20 cellular contexts compared by ENCODE assay signal in the genomic region with DNA sequence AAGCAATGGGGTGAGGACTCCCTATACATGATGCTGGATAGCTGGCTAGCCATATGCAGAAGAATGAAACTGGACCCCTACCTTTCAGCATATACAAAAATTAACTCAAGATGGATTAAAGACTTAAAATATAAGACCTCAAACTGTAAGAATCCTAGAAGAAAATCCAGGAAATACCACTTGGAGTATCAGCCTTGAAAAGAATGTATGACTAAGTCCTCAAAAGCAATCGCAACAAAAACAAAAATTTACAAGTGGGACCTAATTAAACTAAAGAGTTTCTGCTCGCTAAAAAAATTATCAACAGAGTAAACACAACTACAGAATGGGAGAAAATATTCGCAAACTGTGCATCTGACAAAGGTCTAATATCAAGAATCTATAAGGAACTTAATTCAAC.
DNase-seq lines count a peak whose midpoint lies in the region; ATAC-seq, FAIRE-seq and TF ChIP-seq lines count a peak whose summit lies in the region.
"Had no signal": no experiment of that assay in that cellular context is flagged by ENCODE, and none has a peak within 500 bp of the region (broad histone marks: within the 10 kb centered on the region; RNA-seq: fewer than 3 reads in every experiment).

No MANE protein-coding gene starts in this region.

- no peak overlapping the region for H2AFZ ChIP-seq in IMR-90 (replicated peaks; ENCODE audit: low read length, poor library complexity)

- no peak overlapping the region for H3K4me2 ChIP-seq in IMR-90 (ENCODE audit: low read depth, low read length)
- H3K4me2 ChIP-seq: A549 had no signal

- FAIRE-seq in kidney (lab: Jason Lieb, UNC) = peak; percentile 27
- FAIRE-seq: A549, GM12878 had no signal

- H2BK120ac ChIP-seq in IMR-90 (ENCODE audit: low read depth, low read length) = no peak overlapping the region

- TF ChIP-seq RAD21 in IMR-90 (IDR thresholded peaks at IDR 0.05; ENCODE audit: low read length) = no peak

- no peaks in the 10 kb centered on the region for H4K20me1 ChIP-seq in IMR-90 (ENCODE audit: insufficient read depth, low read length)

- peak overlapping the region; percentile 55; the same call in 1 of the 2 replicates for H2BK20ac ChIP-seq in IMR-90 (ENCODE audit: low read depth, low read length)

- H3K79me1 ChIP-seq in IMR-90 (ENCODE audit: low read depth in 1 of 2, low read length in 2 of 2) = no peaks in the 10 kb centered on the region

- H3K9me3 ChIP-seq in IMR-90 (ENCODE audit: control insufficient read depth, insufficient read depth, low read length) = peaks cover 4% of the 10 kb centered on the region; the same call in 1 of the 2 replicates
- H3K9me3 ChIP-seq in kidney (ENCODE audit: control insufficient read depth in 1 of 2, low read length in 2 of 2) = no peaks in the 10 kb centered on the region
- no peaks in the 10 kb centered on the region for H3K9me3 ChIP-seq in gastroesophageal sphincter
- no peaks in the 10 kb centered on the region for H3K9me3 ChIP-seq in MG63
- H3K9me3 ChIP-seq: A549, SJCRH30 had no signal

- H3K4me1 ChIP-seq in IMR-90 (ENCODE audit: control insufficient read depth, insufficient read depth, low read length) = no peaks in the 10 kb centered on the region
- H3K4me1 ChIP-seq in kidney (ENCODE audit: control insufficient read depth in 1 of 2, insufficient read depth in 1 of 2, low read depth in 1 of 2, low read length in 2 of 2) = no peaks in the 10 kb centered on the region
- H3K4me1 ChIP-seq in gastroesophageal sphincter = no peaks in the 10 kb centered on the region
- H3K4me1 ChIP-seq: A549, SJCRH30 had no signal

- H3K14ac ChIP-seq in IMR-90 (replicated peaks; ENCODE audit: low read depth, low read length) = no peak overlapping the region

- H3K27me3 ChIP-seq in BJ (ENCODE audit: control insufficient read depth, insufficient read depth, low read length) (no peaks in the 10 kb centered on the region), IMR-90 (ENCODE audit: control insufficient read depth, insufficient read depth, low read length) (no peaks in the 10 kb centered on the region), gastroesophageal sphincter (no peaks in the 10 kb centered on the region), MG63 (no peaks in the 10 kb centered on the region)
- H3K27me3 ChIP-seq: SJCRH30 had no signal

- H4K5ac ChIP-seq in IMR-90 (ENCODE audit: low read depth, low read length) = no peak overlapping the region

- no peak overlapping the region for H3K23ac ChIP-seq in IMR-90 (ENCODE audit: low read depth, low read length)

- H2BK15ac ChIP-seq in IMR-90 (ENCODE audit: low read depth, low read length) = no peak overlapping the region

- H3K36me3 ChIP-seq in BJ (ENCODE audit: control insufficient read depth, insufficient read depth, low read length) (peaks cover 5% of the 10 kb centered on the region), IMR-90 (ENCODE audit: control insufficient read depth, insufficient read depth, low read length) (peaks cover 32% of the 10 kb centered on the region), kidney (ENCODE audit: control insufficient read depth in 1 of 2, insufficient read depth in 2 of 2, low read length in 2 of 2) (peaks cover 17 to 54% of the 10 kb centered on the region in 2 donors), gastroesophageal sphincter (peaks cover 8 to 100% of the 10 kb centered on the region in 2 donors), MG63 (peaks cover 55% of the 10 kb centered on the region)

- TF ChIP-seq CTCF in BJ (IDR thresholded peaks at IDR 0.05; ENCODE audit: insufficient read depth, low read depth, low read length) (no peak), IMR-90 (conservative IDR thresholded peaks at IDR 0.05; ENCODE audit: low read depth, low read length) (no peak), choroid plexus epithelial cell (conservative IDR thresholded peaks at IDR 0.05; ENCODE audit: low read depth, low read length) (no peak), kidney (IDR thresholded peaks at IDR 0.05; ENCODE audit: borderline replicate concordance, extremely low read depth, insufficient read depth) (no peak), gastroesophageal sphincter (IDR thresholded peaks at IDR 0.05) (no peak)

- H3K18ac ChIP-seq in IMR-90 (ENCODE audit: low read depth, low read length) = no peak overlapping the region; the same call in 1 of the 2 replicates

- CTCF ChIA-PET in BJ (lab: Yijun Ruan, JAX) (no interaction called here), IMR-90 (lab: Yijun Ruan, JAX) (no interaction called here)

- H2BK5ac ChIP-seq in IMR-90 (ENCODE audit: low read depth, low read length, poor library complexity, severe bottlenecking) = peak overlapping the region; percentile 56

- no peak overlapping the region for H3K27ac ChIP-seq in IMR-90 (ENCODE audit: insufficient read depth, low read length)
- H3K27ac ChIP-seq in kidney (ENCODE audit: low read depth in 2 of 2, low read length in 2 of 2) = no peak overlapping the region
- no peak overlapping the region for H3K27ac ChIP-seq in gastroesophageal sphincter
- H3K27ac ChIP-seq: A549, C4-2B, SJCRH30 had no signal

- no peak overlapping the region for H4K91ac ChIP-seq in IMR-90 (ENCODE audit: insufficient read depth, low read depth, low read length)

- 0 out of 2 replicates have a peak, but pooled peaks cover 4% of the 10 kb centered on the region for H3K9me1 ChIP-seq in IMR-90 (ENCODE audit: insufficient read depth, low read length)

- no peak overlapping the region; the same call in 1 of the 2 replicates for H3K4ac ChIP-seq in IMR-90 (ENCODE audit: low read depth, low read length)

- in situ Hi-C loops in IMR-90 (cut with MboI; ENCODE audit: low sequenced_read_pairs) = no loop called here

- TF ChIP-seq EP300 in gastroesophageal sphincter (IDR thresholded peaks at IDR 0.05) = no peak

- no peak overlapping the region for H3K9ac ChIP-seq in IMR-90 (ENCODE audit: low read depth, low read length)
- H3K9ac ChIP-seq in kidney (ENCODE audit: low read length in 2 of 2) = no peak overlapping the region

- no peak overlapping the region for H2AK9ac ChIP-seq in IMR-90 (replicated peaks; ENCODE audit: low read depth, low read length, poor library complexity)

- peak; percentile 4 for DNase-seq in BJ (ENCODE audit: low read depth)
- peak; percentile 29 for DNase-seq in IMR-90
- peak; percentile 39 for DNase-seq in choroid plexus epithelial cell (ENCODE audit: low read depth)
- DNase-seq in kidney = no peak
- DNase-seq in MG63 = no peak
- DNase-seq: DMS 273 treated with DMSO at 0.1 percent for 48 hours, DND-41, GF-D8, GOT3, Kasumi-1, NCI-H1105, NCI-H1694, SJCRH30 had no signal

- no peak overlapping the region; the same call in 1 of the 2 replicates for H2AK5ac ChIP-seq in IMR-90 (ENCODE audit: low read depth, low read length)

- ATAC-seq in IMR-90 (ENCODE audit: low read depth) (no peak), HG03139 (IDR thresholded peaks at IDR 0.05; ENCODE audit: unreplicated experiment) (no peak), GM21717 (IDR thresholded peaks at IDR 0.05; ENCODE audit: unreplicated experiment) (no peak), gastroesophageal sphincter (no peak)
- ATAC-seq: A549, GM12878, Panc1 had no signal

- intact Hi-C loops in IMR-90 (cut with micrococcal nuclease) = no loop called here
- intact Hi-C loops in kidney (cut with DNase I) = no loop called here

- TF ChIP-seq POLR2A in IMR-90 (IDR thresholded peaks at IDR 0.05; ENCODE audit: low read depth, low read length) = no peak
- no peak for TF ChIP-seq POLR2A in gastroesophageal sphincter (IDR thresholded peaks at IDR 0.05)

- POLR2A ChIA-PET in BJ (lab: Charles Lee) = no interaction called here
- POLR2A ChIA-PET in IMR-90 (lab: Charles Lee; ENCODE audit: unreplicated experiment) = no interaction called here

- H3K4me3 ChIP-seq in BJ (ENCODE audit: low read depth, low read length) = no peak overlapping the region
- no peak overlapping the region for H3K4me3 ChIP-seq in IMR-90 (ENCODE audit: insufficient read depth, low read depth, low read length)
- H3K4me3 ChIP-seq in choroid plexus epithelial cell (ENCODE audit: low read depth, low read length) = no peak overlapping the region
- no peak overlapping the region for H3K4me3 ChIP-seq in kidney (ENCODE audit: low read length in 2 of 2)
- no peak overlapping the region for H3K4me3 ChIP-seq in gastroesophageal sphincter
- no peak overlapping the region for H3K4me3 ChIP-seq in MG63
- H3K4me3 ChIP-seq: A549, GM12878, SJCRH30 had no signal

- no peak overlapping the region for H3K56ac ChIP-seq in IMR-90 (ENCODE audit: extremely low read depth, insufficient read depth, low read length)

- H4K8ac ChIP-seq in IMR-90 (ENCODE audit: low read depth in 2 of 2, low read length in 2 of 2) = no peak overlapping the region

- no TSS peak for BruUV-seq in IMR-90 (replicated peaks; lab: Mats Ljungman, UMichigan)

- dilution Hi-C loops in IMR-90 (cut with HindIII; ENCODE audit: low sequenced_read_pairs, unreplicated experiment) = no loop called here

- no CpG with 5 or more reads among the region's 3 CpGs for WGBS in IMR-90 (ENCODE audit: extremely low coverage in 2 of 2, insufficient read length in 1 of 2), 2 experiments
- WGBS in gastroesophageal sphincter (ENCODE audit: low coverage in 1 of 2), 2 donors = 90 to 94% methylated on average over 3 of the region's 3 CpGs

TF ChIP-seq in IMR-90, 13 proteins besides CTCF, POLR2A, EP300 and RAD21:
- TF ChIP-seq MAZ (IDR thresholded peaks at IDR 0.05; ENCODE audit: borderline replicate concordance, low read depth, low read length) (no peak), BHLHE40 (IDR thresholded peaks at IDR 0.05; ENCODE audit: low read depth, low read length) (no peak), CEBPB (IDR thresholded peaks at IDR 0.05; ENCODE audit: low read depth, low read length) (no peak)
- TF ChIP-seq, protein P1, sequence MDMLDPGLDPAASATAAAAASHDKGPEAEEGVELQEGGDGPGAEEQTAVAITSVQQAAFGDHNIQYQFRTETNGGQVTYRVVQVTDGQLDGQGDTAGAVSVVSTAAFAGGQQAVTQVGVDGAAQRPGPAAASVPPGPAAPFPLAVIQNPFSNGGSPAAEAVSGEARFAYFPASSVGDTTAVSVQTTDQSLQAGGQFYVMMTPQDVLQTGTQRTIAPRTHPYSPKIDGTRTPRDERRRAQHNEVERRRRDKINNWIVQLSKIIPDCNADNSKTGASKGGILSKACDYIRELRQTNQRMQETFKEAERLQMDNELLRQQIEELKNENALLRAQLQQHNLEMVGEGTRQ (IDR thresholded peaks at IDR 0.05; ENCODE audit: low read depth, low read length) = no peak

Comparison
In these comparisons a context has a peak if more than half of its experiments do, and no peak if none do; other contexts are left out.
1. DNase-seq: peak in BJ (single experiment), IMR-90 (single experiment) and choroid plexus epithelial cell (single experiment); none in kidney (single experiment) and MG63 (single experiment).